In genomic region chr18:10168477-10168876, GRCh38 we compare ENCODE assay signal across 18 cellular contexts.
"Had no signal": no experiment of that assay in that cellular context is flagged by ENCODE, and none has a peak within 500 bp of the region (broad histone marks: within the 10 kb centered on the region; RNA-seq: fewer than 3 reads in every experiment).

No MANE protein-coding gene starts in this region.

- H3K4me1 ChIP-seq: gastroesophageal sphincter, right lobe of liver had no signal

- H3K9me3 ChIP-seq: gastroesophageal sphincter, left ventricle myocardium inferior, right lobe of liver, tibial artery had no signal

- DNase-seq: activated B cell treated with CpG ODN at 0.5 μM for 24 hours; activated CD4-positive, alpha-beta memory T cell treated with anti-CD3 and anti-CD28 coated beads for 36 hours; activated CD4-positive, alpha-beta T cell treated with anti-CD3 and anti-CD28 coated beads for 4 hours; activated naive CD4-positive, alpha-beta T cell treated with Interleukin-2 at 50 U/mL for 16 hours; activated naive CD8-positive, alpha-beta T cell treated with anti-CD3 and anti-CD28 coated beads for 36 hours; activated T-cell treated with anti-CD3 and anti-CD28 coated beads, Interleukin-2, amount 50 U/mL, for 48 hours; cerebellar nuclear complex; head of caudate nucleus; hypothalamus; left ventricle myocardium inferior; nephron progenitor cell; posterior cingulate gyrus; right lobe of liver; stimulated activated CD4-positive, alpha-beta T cell treated with anti-CD3 and anti-CD28 coated beads, Interleukin-1b, Interleukin-23, amount 100 ng/mL, for 48 hours; tibial artery had no signal

- H3K27ac ChIP-seq: coronary artery, gastroesophageal sphincter, left ventricle myocardium inferior, right lobe of liver had no signal

- H3K36me3 ChIP-seq: gastroesophageal sphincter, left ventricle myocardium inferior, right lobe of liver, tibial artery had no signal

- H3K27me3 ChIP-seq: gastroesophageal sphincter, right lobe of liver, tibial artery had no signal

- H3K4me3 ChIP-seq: coronary artery, gastroesophageal sphincter, left ventricle myocardium inferior, right lobe of liver, skin epidermis, tibial artery had no signal
